ENCODE assay signal across 17 cellular contexts in the genomic region with DNA sequence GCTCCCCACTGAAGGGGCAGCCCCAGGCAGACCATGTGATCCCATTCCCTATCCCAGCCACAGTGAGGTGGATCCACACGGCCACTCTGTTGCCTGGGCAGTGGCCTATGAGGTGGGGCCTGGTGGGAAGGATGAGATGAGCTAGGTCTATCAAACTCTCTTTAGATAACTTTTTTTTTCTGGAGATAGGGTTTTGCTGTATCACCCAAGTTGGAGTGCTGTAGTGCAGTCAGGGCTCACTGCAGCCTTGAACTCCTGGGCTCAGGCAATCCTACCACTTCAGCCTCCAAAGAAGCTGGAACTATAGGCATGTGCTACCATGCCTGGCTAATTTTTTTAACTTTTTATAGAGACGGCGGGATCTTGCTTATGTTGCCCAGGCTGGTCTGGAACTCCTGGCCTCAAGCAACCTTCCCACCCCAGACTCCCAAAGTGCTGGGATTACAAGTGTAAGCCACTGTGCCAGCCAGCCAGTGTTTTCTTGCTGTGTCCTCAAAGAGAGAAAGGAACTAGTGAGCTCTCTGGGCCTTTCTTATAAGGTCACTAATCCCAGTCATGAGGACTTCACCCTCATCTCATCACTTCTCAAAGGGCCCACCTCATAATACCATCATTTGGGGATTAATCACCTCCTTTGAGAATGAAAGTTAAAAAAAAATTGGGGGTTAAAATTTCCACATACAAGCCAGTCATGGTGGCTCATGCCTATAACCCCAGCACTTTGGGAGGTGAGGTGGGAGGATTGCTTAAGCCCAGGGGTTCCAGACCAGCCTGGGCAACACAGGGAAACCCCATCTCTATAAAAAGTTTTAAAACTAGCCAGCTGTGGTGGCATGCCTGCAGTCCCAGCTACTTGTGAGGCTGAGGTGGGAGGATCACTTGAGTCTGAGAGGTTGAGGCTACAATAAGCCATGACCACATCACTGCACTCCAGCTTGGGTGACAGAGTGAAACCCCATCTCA. TPM values are rescaled to one million over a fixed set of nuclear protein-coding genes. Genes with fewer than 3 reads are reported as not detected.
DNase-seq lines count a peak whose midpoint lies in the region; ATAC-seq and TF ChIP-seq lines count a peak whose summit lies in the region.
"Had no signal": no experiment of that assay in that cellular context is flagged by ENCODE, and none has a peak within 500 bp of the region (broad histone marks: within the 10 kb centered on the region; RNA-seq: fewer than 3 reads in every experiment).

No MANE protein-coding gene starts in this region.

- H3K4me3 ChIP-seq in fibroblast of mammary gland (ENCODE audit: control insufficient read depth, low read depth, low read length), result no peak overlapping the region
- H3K4me3 ChIP-seq: lung had no signal

- H3K4me3 Mint-ChIP-seq in activated naive CD4-positive, alpha-beta T cell treated with anti-CD3 and anti-CD28 coated beads, Interleukin-2, amount 10 ng/mL, durations not matched to agents 7 days and 5 days, result peak overlapping the region; percentile 72
- H3K4me3 Mint-ChIP-seq in T-cell, result peak overlapping the region in 2 of 3 donors; percentile 82 to 83
- peak overlapping the region; percentile 73 for H3K4me3 Mint-ChIP-seq in stimulated activated effector memory CD8-positive, alpha-beta T cell treated with anti-CD3 and anti-CD28 coated beads, Interleukin-12 subunit alpha, Interleukin-12 subunit beta, amount 100 ng/mL, for 72 hours

- H3K27me3 Mint-ChIP-seq in activated naive CD4-positive, alpha-beta T cell treated with anti-CD3 and anti-CD28 coated beads, Interleukin-2, amount 10 ng/mL, durations not matched to agents 7 days and 5 days, result peaks cover 61% of the 10 kb centered on the region
- peaks cover 5 to 10% of the 10 kb centered on the region in 2 donors for H3K27me3 Mint-ChIP-seq in T-cell

- H3K4me1 Mint-ChIP-seq in activated naive CD4-positive, alpha-beta T cell treated with anti-CD3 and anti-CD28 coated beads, Interleukin-2, amount 10 ng/mL, durations not matched to agents 7 days and 5 days, result peaks cover 19% of the 10 kb centered on the region
- H3K4me1 Mint-ChIP-seq in T-cell, result peaks cover 11 to 15% (median 12%) of the 10 kb centered on the region in 3 donors
- H3K4me1 Mint-ChIP-seq in stimulated activated effector memory CD8-positive, alpha-beta T cell treated with anti-CD3 and anti-CD28 coated beads, Interleukin-12 subunit alpha, Interleukin-12 subunit beta, amount 100 ng/mL, for 72 hours, result peaks cover 8% of the 10 kb centered on the region

- no peak for TF ChIP-seq CTCF in fibroblast of mammary gland (conservative IDR thresholded peaks at IDR 0.05; ENCODE audit: control insufficient read depth, insufficient read depth, low read depth, low read length)

- POLR2A ChIA-PET in T-cell (lab: Charles Lee), result interaction anchor here (0.6 kb wide), 3 partner anchors 9 to 1667 kb away, joined by 4 to 8 read pairs (median 4); no protein-coding TSS in a partner anchor

- CTCF ChIA-PET in activated naive CD4-positive, alpha-beta T cell treated with anti-CD3 and anti-CD28 coated beads, Interleukin-2, amount 10 ng/mL, durations not matched to agents 7 days and 5 days (lab: Charles Lee), result interaction anchor here (3.6 kb wide), 1 partner anchor 34 kb away, joined by 13 read pairs; no protein-coding TSS in a partner anchor
- CTCF ChIA-PET in T-cell (lab: Charles Lee), result interaction anchor here (0.6 to 1.1 kb wide), 3 partner anchors 11 to 57 kb away, joined by 3 to 4 read pairs (median 3); no protein-coding TSS in a partner anchor

- no peak for DNase-seq in activated naive CD4-positive, alpha-beta T cell treated with anti-CD3 and anti-CD28 coated beads, Interleukin-2, amount 10 ng/mL, durations not matched to agents 7 days and 5 days
- no peak for DNase-seq in activated naive CD4-positive, alpha-beta T cell (lab: John Stamatoyannopoulos, UW)
- DNase-seq in T-cell (no peak), fibroblast of mammary gland (ENCODE audit: low read depth) (peak; percentile 50), NCI-H146 treated with DMSO at 0.1 percent for 48 hours (lab: John Stamatoyannopoulos, UW; ENCODE audit: unreplicated experiment) (no peak)
- no peak for DNase-seq in stimulated activated effector memory CD8-positive, alpha-beta T cell treated with anti-CD3 and anti-CD28 coated beads, Interleukin-12 subunit alpha, Interleukin-12 subunit beta, amount 100 ng/mL, for 72 hours (ENCODE audit: low spot score in 2 of 2)
- DNase-seq: amniotic stem cell; H7; NCI-H1930; NCI-H226; stimulated activated naive CD4-positive, alpha-beta T cell; tibial artery; WERI-Rb-1 had no signal

- H3K27ac Mint-ChIP-seq in activated naive CD4-positive, alpha-beta T cell treated with anti-CD3 and anti-CD28 coated beads, Interleukin-2, amount 10 ng/mL, durations not matched to agents 7 days and 5 days, result no peak overlapping the region
- H3K27ac Mint-ChIP-seq in T-cell, result no peak overlapping the region
- no peak overlapping the region for H3K27ac Mint-ChIP-seq in stimulated activated effector memory CD8-positive, alpha-beta T cell treated with anti-CD3 and anti-CD28 coated beads, Interleukin-12 subunit alpha, Interleukin-12 subunit beta, amount 100 ng/mL, for 72 hours

- no peaks in the 10 kb centered on the region for H3K36me3 Mint-ChIP-seq in activated naive CD4-positive, alpha-beta T cell treated with anti-CD3 and anti-CD28 coated beads, Interleukin-2, amount 10 ng/mL, durations not matched to agents 7 days and 5 days
- no peaks in the 10 kb centered on the region for H3K36me3 Mint-ChIP-seq in T-cell
- no peaks in the 10 kb centered on the region for H3K36me3 Mint-ChIP-seq in stimulated activated effector memory CD8-positive, alpha-beta T cell treated with anti-CD3 and anti-CD28 coated beads, Interleukin-12 subunit alpha, Interleukin-12 subunit beta, amount 100 ng/mL, for 72 hours

- no peaks in the 10 kb centered on the region for H3K9me3 Mint-ChIP-seq in activated naive CD4-positive, alpha-beta T cell treated with anti-CD3 and anti-CD28 coated beads, Interleukin-2, amount 10 ng/mL, durations not matched to agents 7 days and 5 days
- no peaks in the 10 kb centered on the region for H3K9me3 Mint-ChIP-seq in T-cell
- H3K9me3 Mint-ChIP-seq in stimulated activated effector memory CD8-positive, alpha-beta T cell treated with anti-CD3 and anti-CD28 coated beads, Interleukin-12 subunit alpha, Interleukin-12 subunit beta, amount 100 ng/mL, for 72 hours, result no peaks in the 10 kb centered on the region

- ATAC-seq in T-cell (replicated peaks in 1 of 4), result no peak
- peak; percentile 50 for ATAC-seq in stimulated activated effector memory CD8-positive, alpha-beta T cell treated with anti-CD3 and anti-CD28 coated beads, Interleukin-12 subunit alpha, Interleukin-12 subunit beta, amount 100 ng/mL, for 72 hours
- ATAC-seq in GM18861 (IDR thresholded peaks at IDR 0.05; ENCODE audit: unreplicated experiment), result no peak
- ATAC-seq in GM19395 (IDR thresholded peaks at IDR 0.05; ENCODE audit: unreplicated experiment), result no peak
- ATAC-seq: sciatic nerve had no signal

RNA-seq across cellular contexts. Expression of gene H3-3A, which starts 36.6 kb away (rescaled TPM):
- 100 to 1,000 TPM; 340 to 391 (median 366) TPM for total RNA-seq in T-cell
